Comparison of ENCODE assay signal across 1 cellular context in genomic region chr22:17493384-17493981, GRCh38.
TF ChIP-seq lines count a peak whose summit lies in the region.

No MANE protein-coding gene starts in this region.

TF ChIP-seq in H1, 55 proteins besides CTCF, POLR2A, EP300 and RAD21:
- TF ChIP-seq KDM4A (IDR thresholded peaks at IDR 0.05; ENCODE audit: low read depth, low read length, severe bottlenecking) (no peak), CBX5 (IDR thresholded peaks at IDR 0.05; ENCODE audit: low read depth, low read length) (no peak), SP2 (IDR thresholded peaks at IDR 0.05; ENCODE audit: low read length) (no peak), HDAC2 (IDR thresholded peaks at IDR 0.05; ENCODE audit: borderline replicate concordance in 1 of 2, low read depth in 2 of 2, low read length in 2 of 2) (no peak), HDAC6 (IDR thresholded peaks at IDR 0.05; ENCODE audit: low read depth, low read length) (no peak), MAX (IDR thresholded peaks at IDR 0.05) (no peak), TAF1 (IDR thresholded peaks at IDR 0.05; ENCODE audit: low read depth, low read length) (no peak), EZH2 (IDR thresholded peaks at IDR 0.05; ENCODE audit: low read depth, low read length, severe bottlenecking) (no peak), CHD7 (IDR thresholded peaks at IDR 0.05; ENCODE audit: insufficient replicate concordance, low read length) (no peak), CTBP2 (IDR thresholded peaks at IDR 0.05; ENCODE audit: borderline replicate concordance, insufficient read depth, insufficient read length, low read length) (no peak), SIX5 (IDR thresholded peaks at IDR 0.05; ENCODE audit: low read depth, low read length) (no peak), ZNF274 (IDR thresholded peaks at IDR 0.05; ENCODE audit: borderline replicate concordance, extremely low read depth, low read length) (no peak), JUN (IDR thresholded peaks at IDR 0.05; ENCODE audit: low read depth, low read length) (no peak)
